Comparison of ENCODE assay signal across 12 cellular contexts in genomic region chr11:32334822-32335221, GRCh38.
A peak's percentile ranks its signal among the peaks of the same experiment; 100 is the strongest.
DNase-seq lines count a peak whose midpoint lies in the region; ATAC-seq and TF ChIP-seq lines count a peak whose summit lies in the region.
"Had no signal": no experiment of that assay in that cellular context is flagged by ENCODE, and none has a peak within 500 bp of the region (broad histone marks: within the 10 kb centered on the region; RNA-seq: fewer than 3 reads in every experiment).

No MANE protein-coding gene starts in this region.

- peaks cover 14% of the 10 kb centered on the region for H3F3A ChIP-seq in neural progenitor cell (ENCODE audit: low read depth)

- no peaks in the 10 kb centered on the region for H3K79me2 ChIP-seq in neural progenitor cell (ENCODE audit: low read depth)
- H3K79me2 ChIP-seq: parathyroid adenoma had no signal

- H3K27me3 ChIP-seq in GM06990 (replicated peaks; ENCODE audit: control insufficient read depth, insufficient read depth, low read length) (no peaks in the 10 kb centered on the region; the same call in 1 of the 2 replicates), neural progenitor cell (peaks cover 55% of the 10 kb centered on the region), left lung (peaks cover 11 to 63% of the 10 kb centered on the region in 2 donors)

- peak; percentile 23 for TF ChIP-seq CTCF in GM06990 (IDR thresholded peaks at IDR 0.05; ENCODE audit: insufficient read depth, low read length, poor library complexity, severe bottlenecking)
- TF ChIP-seq CTCF in astrocyte of the spinal cord (IDR thresholded peaks at IDR 0.05; ENCODE audit: low read depth, low read length) = peak; percentile 35
- TF ChIP-seq CTCF in neural progenitor cell (IDR thresholded peaks at IDR 0.05) = peak; percentile 64
- no peak for TF ChIP-seq CTCF in left lung (IDR thresholded peaks at IDR 0.05)

- no peaks in the 10 kb centered on the region for H3K36me3 ChIP-seq in GM06990 (ENCODE audit: control insufficient read depth, insufficient read depth, low read length)
- no peaks in the 10 kb centered on the region for H3K36me3 ChIP-seq in neural progenitor cell
- no peaks in the 10 kb centered on the region for H3K36me3 ChIP-seq in left lung

- intact Hi-C loops in left lung (cut with DNase I) = no loop called here

- no peak overlapping the region for H3K9ac ChIP-seq in neural progenitor cell
- H3K9ac ChIP-seq: parathyroid adenoma had no signal

- no peak overlapping the region for H3K4me3 ChIP-seq in GM06990 (replicated peaks; ENCODE audit: low read depth, low read length)
- H3K4me3 ChIP-seq in astrocyte of the spinal cord (ENCODE audit: low read depth, low read length) = no peak overlapping the region
- H3K4me3 ChIP-seq in neural progenitor cell = no peak overlapping the region
- H3K4me3 ChIP-seq in left lung = no peak overlapping the region

- no peak overlapping the region for H3K4me2 ChIP-seq in neural progenitor cell

- no peak overlapping the region for H2AFZ ChIP-seq in neural progenitor cell (replicated peaks)
- H2AFZ ChIP-seq: parathyroid adenoma had no signal

- in situ Hi-C loops in astrocyte of the spinal cord (cut with HindIII; ENCODE audit: low sequenced_read_pairs) = no loop called here

- peaks cover 12% of the 10 kb centered on the region for H3K4me1 ChIP-seq in neural progenitor cell
- H3K4me1 ChIP-seq in left lung = peaks cover 0 to 12% of the 10 kb centered on the region in 2 donors
- H3K4me1 ChIP-seq: parathyroid adenoma had no signal

- ATAC-seq in left lung = no peak
- ATAC-seq: stimulated activated memory B cell treated with anti-CD40 and anti-IgM and Interleukin-4, amounts not matched to agents 10 μg/mL and 1 μg/mL and 100 μg/mL, for 72 hours had no signal

- peaks cover 37% of the 10 kb centered on the region for H3K4me1 Mint-ChIP-seq in neural progenitor cell

- H3K27ac ChIP-seq in neural progenitor cell (no peak overlapping the region), left lung (no peak overlapping the region)
- H3K27ac ChIP-seq: parathyroid adenoma had no signal

- no peaks in the 10 kb centered on the region for H3K36me3 Mint-ChIP-seq in neural progenitor cell
- H3K36me3 Mint-ChIP-seq: stimulated activated memory B cell treated with anti-CD40 and anti-IgM and Interleukin-4, amounts not matched to agents 10 μg/mL and 1 μg/mL and 100 μg/mL, for 72 hours had no signal

- no peaks in the 10 kb centered on the region for H3K9me3 Mint-ChIP-seq in neural progenitor cell

- H3K27ac Mint-ChIP-seq in neural progenitor cell = no peak overlapping the region
- H3K27ac Mint-ChIP-seq: activated T-helper 1 cell treated with anti-CD3 and anti-CD28 coated beads, Interleukin-12 subunit alpha, Interleukin-12 subunit beta, Interleukin-2, Interleukin-4 antibody, amounts not matched to agents 30 ng/mL and 10 ng/mL and 1 ng/mL, durations not matched to agents 14 hours and 24 hours and 36 hours; stimulated activated memory B cell treated with anti-CD40 and anti-IgM and Interleukin-4, amounts not matched to agents 10 μg/mL and 1 μg/mL and 100 μg/mL, for 72 hours had no signal

- no peaks in the 10 kb centered on the region for H4K20me1 ChIP-seq in neural progenitor cell (ENCODE audit: low read depth)

- H3K4me3 Mint-ChIP-seq in neural progenitor cell = no peak overlapping the region
- H3K4me3 Mint-ChIP-seq: activated T-helper 1 cell treated with anti-CD3 and anti-CD28 coated beads, Interleukin-12 subunit alpha, Interleukin-12 subunit beta, Interleukin-2, Interleukin-4 antibody, amounts not matched to agents 30 ng/mL and 10 ng/mL and 1 ng/mL, durations not matched to agents 14 hours and 24 hours and 36 hours; stimulated activated memory B cell treated with anti-CD40 and anti-IgM and Interleukin-4, amounts not matched to agents 10 μg/mL and 1 μg/mL and 100 μg/mL, for 72 hours had no signal

- H3K9me3 ChIP-seq in neural progenitor cell (ENCODE audit: low read depth) (no peaks in the 10 kb centered on the region), left lung (no peaks in the 10 kb centered on the region)

- H3K27me3 Mint-ChIP-seq in neural progenitor cell (ENCODE audit: insufficient read depth, low read depth) = peaks cover 23% of the 10 kb centered on the region

- no peak for DNase-seq in GM06990 (ENCODE audit: extremely low read depth, insufficient read length)
- DNase-seq in HT-29 (ENCODE audit: low spot score) = peak; percentile 49
- no peak for DNase-seq in astrocyte of the spinal cord (ENCODE audit: low read depth, low spot score)
- peak; percentile 67 for DNase-seq in neural progenitor cell (ENCODE audit: low spot score)
- DNase-seq in A172 (ENCODE audit: low spot score) = no peak
- no peak for DNase-seq in SKM-1 (lab: John Stamatoyannopoulos, UW; ENCODE audit: unreplicated experiment)
- no peak for DNase-seq in glomerular visceral epithelial cell (ENCODE audit: extremely low spot score)
- no peak for DNase-seq in left lung
- DNase-seq: NCI-H524 treated with DMSO at 0.1 percent for 48 hours had no signal

Comparison
In these comparisons a context has a peak if more than half of its experiments do, and no peak if none do; other contexts are left out.
1. DNase-seq: peak in HT-29 (single experiment) and neural progenitor cell (single experiment); none in GM06990 (single experiment), astrocyte of the spinal cord (single experiment), A172 (single experiment), SKM-1 (single experiment), glomerular visceral epithelial cell (single experiment) and left lung (0 of 2).
2. CTCF ChIP-seq: peak in GM06990 (single experiment), astrocyte of the spinal cord (single experiment) and neural progenitor cell (single experiment); none in left lung (0 of 2).